In the genomic region with DNA sequence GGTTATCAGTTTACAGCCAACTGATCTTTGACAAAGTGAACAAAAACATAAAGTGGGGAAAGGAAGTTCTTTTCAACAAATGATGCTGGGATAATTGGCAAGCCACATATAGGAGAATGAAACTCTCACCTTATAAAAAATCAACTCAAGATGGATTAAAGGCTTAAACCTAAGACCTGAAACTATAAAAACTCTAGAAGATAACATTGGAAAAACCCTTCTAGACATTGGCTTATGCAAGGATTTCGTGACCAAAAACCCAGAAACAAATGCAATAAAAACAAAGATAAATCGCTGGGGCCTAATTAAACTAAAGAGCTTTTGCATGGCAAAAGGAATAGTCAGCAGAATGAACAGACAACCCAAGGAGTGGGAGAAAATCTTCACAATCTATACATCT, we compare ENCODE assay signal across 1 cellular context.
TF ChIP-seq lines count a peak whose summit lies in the region.

No MANE protein-coding gene starts in this region.

TF ChIP-seq in HEK293, 187 proteins besides CTCF, POLR2A, EP300 and RAD21 (continued from another document):
- peak; percentile 79; the same call in 1 of the 2 replicates for TF ChIP-seq TSHZ1 (tag by site-specific recombination; IDR thresholded peaks at IDR 0.05; ENCODE audit: borderline replicate concordance)
- TF ChIP-seq TRIM28 (IDR thresholded peaks at IDR 0.05; ENCODE audit: borderline replicate concordance, low read length) = peak; percentile 24; the same call in 1 of the 2 replicates
- TF ChIP-seq PRDM4 (tag by site-specific recombination; IDR thresholded peaks at IDR 0.05) = peak; percentile 98
- peak; percentile 43 for TF ChIP-seq ZNF629 (tag by site-specific recombination; IDR thresholded peaks at IDR 0.05)
- peak; percentile 99 for TF ChIP-seq OVOL3 (tag by site-specific recombination; IDR thresholded peaks at IDR 0.05)
- peak; percentile 84; the same call in 1 of the 2 replicates for TF ChIP-seq ZSCAN30 (tag by site-specific recombination; IDR thresholded peaks at IDR 0.05)
- TF ChIP-seq ZNF549 (tag by site-specific recombination; IDR thresholded peaks at IDR 0.05) = peak; percentile 64; the same call in 1 of the 2 replicates
- peak; percentile 78 for TF ChIP-seq WT1 (tag by site-specific recombination; IDR thresholded peaks at IDR 0.05)
- peak; percentile 82 for TF ChIP-seq ZNF610 (tag by site-specific recombination; IDR thresholded peaks at IDR 0.05; ENCODE audit: borderline replicate concordance)
- TF ChIP-seq TCF7L2 (IDR thresholded peaks at IDR 0.05; ENCODE audit: borderline replicate concordance, low read depth, low read length) = peak; percentile 58; the same call in 1 of the 2 replicates
- TF ChIP-seq, protein P1, sequence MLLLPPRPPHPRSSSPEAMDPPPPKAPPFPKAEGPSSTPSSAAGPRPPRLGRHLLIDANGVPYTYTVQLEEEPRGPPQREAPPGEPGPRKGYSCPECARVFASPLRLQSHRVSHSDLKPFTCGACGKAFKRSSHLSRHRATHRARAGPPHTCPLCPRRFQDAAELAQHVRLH (tag by site-specific recombination; IDR thresholded peaks at IDR 0.05) = peak; percentile 99
- TF ChIP-seq ATF2 (tag by site-specific recombination; IDR thresholded peaks at IDR 0.05; ENCODE audit: low read depth) = 0 out of 2 replicates have a peak, but pooled peaks have one; percentile 30
- TF ChIP-seq ZXDB (tag by site-specific recombination; IDR thresholded peaks at IDR 0.05) = peak; percentile 98
- TF ChIP-seq ZNF391 (tag by site-specific recombination; IDR thresholded peaks at IDR 0.05; ENCODE audit: borderline replicate concordance, low read depth) = peak; percentile 42; the same call in 1 of the 2 replicates
- 0 out of 2 replicates have a peak, but pooled peaks have one; percentile 12 for TF ChIP-seq GFI1B (tag by site-specific recombination; IDR thresholded peaks at IDR 0.05)
- TF ChIP-seq MZF1 (tag by site-specific recombination; IDR thresholded peaks at IDR 0.05; ENCODE audit: borderline replicate concordance) = peak; percentile 66; the same call in 1 of the 2 replicates
- peak; percentile 32; the same call in 1 of the 2 replicates for TF ChIP-seq ZNF513 (tag by site-specific recombination; IDR thresholded peaks at IDR 0.05)
- TF ChIP-seq FEZF1 (tag by site-specific recombination; IDR thresholded peaks at IDR 0.05) = peak; percentile 98
- peak; percentile 63 for TF ChIP-seq PRDM6 (tag by site-specific recombination; IDR thresholded peaks at IDR 0.05)
- TF ChIP-seq ZNF596 (tag by site-specific recombination; IDR thresholded peaks at IDR 0.05) = peak; percentile 65; the same call in 1 of the 2 replicates
- peak; percentile 86 for TF ChIP-seq KLF8 (tag by site-specific recombination; IDR thresholded peaks at IDR 0.05)
- TF ChIP-seq ZNF830 (tag by site-specific recombination; IDR thresholded peaks at IDR 0.05; ENCODE audit: low read depth) = peak; percentile 94
- TF ChIP-seq ZBTB1 (tag by site-specific recombination; IDR thresholded peaks at IDR 0.05) = peak; percentile 76; the same call in 1 of the 2 replicates
- TF ChIP-seq ZBTB44 (tag by site-specific recombination; IDR thresholded peaks at IDR 0.05) = peak; percentile 93
- peak; percentile 77 for TF ChIP-seq ZNF423 (tag by site-specific recombination; IDR thresholded peaks at IDR 0.05)
- TF ChIP-seq ZNF561 (tag by site-specific recombination; IDR thresholded peaks at IDR 0.05; ENCODE audit: borderline replicate concordance) = 0 out of 2 replicates have a peak, but pooled peaks have one; percentile 54
- TF ChIP-seq KLF10 (tag by site-specific recombination; IDR thresholded peaks at IDR 0.05) = peak; percentile 58; the same call in 1 of the 2 replicates
- TF ChIP-seq SCRT1 (tag by site-specific recombination; IDR thresholded peaks at IDR 0.05; ENCODE audit: borderline replicate concordance) = peak; percentile 91
- peak; percentile 60 for TF ChIP-seq GLI2 (tag by site-specific recombination; IDR thresholded peaks at IDR 0.05; ENCODE audit: borderline replicate concordance, low read depth)
- peak; percentile 91 for TF ChIP-seq BCL6B (tag by site-specific recombination; IDR thresholded peaks at IDR 0.05)
- TF ChIP-seq KLF16 (tag by site-specific recombination; IDR thresholded peaks at IDR 0.05) = peak; percentile 81
- TF ChIP-seq ZBTB8A (tag by site-specific recombination; IDR thresholded peaks at IDR 0.05) = peak; percentile 52
- TF ChIP-seq OSR2 (tag by site-specific recombination; IDR thresholded peaks at IDR 0.05) = peak; percentile 95
- TF ChIP-seq, protein P2, sequence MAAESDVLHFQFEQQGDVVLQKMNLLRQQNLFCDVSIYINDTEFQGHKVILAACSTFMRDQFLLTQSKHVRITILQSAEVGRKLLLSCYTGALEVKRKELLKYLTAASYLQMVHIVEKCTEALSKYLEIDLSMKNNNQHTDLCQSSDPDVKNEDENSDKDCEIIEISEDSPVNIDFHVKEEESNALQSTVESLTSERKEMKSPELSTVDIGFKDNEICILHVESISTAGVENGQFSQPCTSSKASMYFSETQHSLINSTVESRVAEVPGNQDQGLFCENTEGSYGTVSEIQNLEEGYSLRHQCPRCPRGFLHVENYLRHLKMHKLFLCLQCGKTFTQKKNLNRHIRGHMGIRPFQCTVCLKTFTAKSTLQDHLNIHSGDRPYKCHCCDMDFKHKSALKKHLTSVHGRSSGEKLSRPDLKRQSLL (tag by site-specific recombination; IDR thresholded peaks at IDR 0.05) = 0 out of 2 replicates have a peak, but pooled peaks have one; percentile 19
- peak; percentile 22; the same call in 1 of the 2 replicates for TF ChIP-seq GLIS1 (tag by site-specific recombination; IDR thresholded peaks at IDR 0.05)
- TF ChIP-seq BCL11A (tag by site-specific recombination; IDR thresholded peaks at IDR 0.05; ENCODE audit: low read depth) = peak; percentile 92
- peak; percentile 37; the same call in 1 of the 2 replicates for TF ChIP-seq ZNF10 (tag by site-specific recombination; IDR thresholded peaks at IDR 0.05)
